In genomic region chr22:49422668-49423067, GRCh38 we compare ENCODE assay signal across 21 cellular contexts.
"Had no signal": no experiment of that assay in that cellular context is flagged by ENCODE, and none has a peak within 500 bp of the region (broad histone marks: within the 10 kb centered on the region; RNA-seq: fewer than 3 reads in every experiment).

No MANE protein-coding gene starts in this region.

- H3K27me3 Mint-ChIP-seq: activated CD4-positive, alpha-beta T cell treated with anti-CD3 and anti-CD28 coated beads, Interleukin-2, amount 10 ng/mL, durations not matched to agents 24 days and 14 days; activated CD8-positive, alpha-beta memory T cell treated with anti-CD3 and anti-CD28 coated beads, Interleukin-2, amount 10 ng/mL, durations not matched to agents 7 days and 5 days; activated naive CD8-positive, alpha-beta T cell treated with anti-CD3 and anti-CD28 coated beads, Interleukin-2, amount 10 ng/mL, durations not matched to agents 7 days and 5 days; activated T-helper 17 cell treated with anti-CD3 and anti-CD28 coated beads, Interleukin-2, amount 50 U/mL, for 72 hours had no signal

- H3K4me1 Mint-ChIP-seq: activated B cell treated with CpG ODN at 0.5 μM for 24 hours; activated CD4-positive, alpha-beta T cell treated with anti-CD3 and anti-CD28 coated beads, Interleukin-2, amount 10 ng/mL, durations not matched to agents 24 days and 14 days; activated CD8-positive, alpha-beta memory T cell treated with anti-CD3 and anti-CD28 coated beads, Interleukin-2, amount 10 ng/mL, durations not matched to agents 7 days and 5 days; activated naive CD8-positive, alpha-beta T cell treated with anti-CD3 and anti-CD28 coated beads, Interleukin-2, amount 10 ng/mL, durations not matched to agents 7 days and 5 days; activated T-helper 17 cell treated with anti-CD3 and anti-CD28 coated beads, Interleukin-2, amount 50 U/mL, for 72 hours had no signal

- H3K9me3 Mint-ChIP-seq: activated CD4-positive, alpha-beta T cell treated with anti-CD3 and anti-CD28 coated beads, Interleukin-2, amount 10 ng/mL, durations not matched to agents 24 days and 14 days; activated naive CD8-positive, alpha-beta T cell treated with anti-CD3 and anti-CD28 coated beads, Interleukin-2, amount 10 ng/mL, durations not matched to agents 7 days and 5 days; T-helper 1 cell treated with Interleukin-12 subunit alpha and Interleukin-12 subunit beta and Interleukin-4 antibody, amounts not matched to agents 30 μg/mL and 1 μg/mL, for 36 hours had no signal

- H3K4me3 Mint-ChIP-seq: activated B cell treated with CpG ODN at 0.5 μM for 24 hours; activated CD4-positive, alpha-beta T cell treated with anti-CD3 and anti-CD28 coated beads, Interleukin-2, amount 10 ng/mL, durations not matched to agents 24 days and 14 days; activated CD8-positive, alpha-beta memory T cell treated with anti-CD3 and anti-CD28 coated beads, Interleukin-2, amount 10 ng/mL, durations not matched to agents 7 days and 5 days; activated naive CD8-positive, alpha-beta T cell treated with anti-CD3 and anti-CD28 coated beads, Interleukin-2, amount 10 ng/mL, durations not matched to agents 7 days and 5 days; activated T-helper 17 cell treated with anti-CD3 and anti-CD28 coated beads, Interleukin-2, amount 50 U/mL, for 72 hours; T-helper 1 cell treated with Interleukin-12 subunit alpha and Interleukin-12 subunit beta and Interleukin-4 antibody, amounts not matched to agents 30 μg/mL and 1 μg/mL, for 36 hours had no signal

- ATAC-seq: activated CD8-positive, alpha-beta memory T cell treated with anti-CD3 and anti-CD28 coated beads, Interleukin-2, amount 10 ng/mL, durations not matched to agents 7 days and 5 days; activated T-helper 17 cell treated with anti-CD3 and anti-CD28 coated beads, Interleukin-2, amount 50 U/mL, for 72 hours had no signal

- H3K36me3 Mint-ChIP-seq: activated CD8-positive, alpha-beta memory T cell treated with anti-CD3 and anti-CD28 coated beads, Interleukin-2, amount 10 ng/mL, durations not matched to agents 7 days and 5 days; activated naive CD8-positive, alpha-beta T cell treated with anti-CD3 and anti-CD28 coated beads, Interleukin-2, amount 10 ng/mL, durations not matched to agents 7 days and 5 days had no signal

- H3K36me3 ChIP-seq: adrenal gland, breast epithelium, Peyer's patch had no signal

- H3K27ac ChIP-seq: adrenal gland, breast epithelium, Peyer's patch had no signal

- DNase-seq: activated B cell treated with CpG ODN at 0.5 μM for 24 hours; activated CD4-positive, alpha-beta T cell treated with anti-CD3 and anti-CD28 coated beads for 1 hour; activated CD4-positive, alpha-beta T cell treated with anti-CD3 and anti-CD28 coated beads, Interleukin-2, amount 10 ng/mL, durations not matched to agents 24 days and 14 days; activated CD4-positive, alpha-beta T cell treated with anti-CD3 and anti-CD28 coated beads, Interleukin-2, amount 50 U/mL, for 48 hours; activated CD8-positive, alpha-beta memory T cell treated with anti-CD3 and anti-CD28 coated beads, Interleukin-2, amount 10 ng/mL, durations not matched to agents 7 days and 5 days; activated naive CD4-positive, alpha-beta T cell treated with anti-CD3 and anti-CD28 coated beads, Interleukin-2, amount 50 U/mL, for 16 hours; activated naive CD8-positive, alpha-beta T cell treated with anti-CD3 and anti-CD28 coated beads, Interleukin-2, amount 10 ng/mL, durations not matched to agents 7 days and 5 days; activated T-cell treated with anti-CD3 and anti-CD28 coated beads for 4 hours; activated T-cell treated with anti-CD3 and anti-CD28 coated beads, Interleukin-2, amount 50 U/mL, for 48 hours; anterior cingulate cortex; caudate nucleus; NCI-H1048; NCI-H1930; NCI-H510A treated with DMSO at 0.1 percent for 48 hours; NCI-H69; Peyer's patch; SHP77 treated with DMSO at 0.1 percent for 48 hours had no signal

- H3K27me3 ChIP-seq: adrenal gland, Peyer's patch had no signal

- H3K4me1 ChIP-seq: adrenal gland, breast epithelium, Peyer's patch had no signal

- H3K4me3 ChIP-seq: adrenal gland, breast epithelium, Peyer's patch had no signal

- H3K9me3 ChIP-seq: adrenal gland, Peyer's patch had no signal

- H3K27ac Mint-ChIP-seq: activated B cell treated with CpG ODN at 0.5 μM for 24 hours; activated CD4-positive, alpha-beta T cell treated with anti-CD3 and anti-CD28 coated beads, Interleukin-2, amount 10 ng/mL, durations not matched to agents 24 days and 14 days; activated CD8-positive, alpha-beta memory T cell treated with anti-CD3 and anti-CD28 coated beads, Interleukin-2, amount 10 ng/mL, durations not matched to agents 7 days and 5 days; activated naive CD8-positive, alpha-beta T cell treated with anti-CD3 and anti-CD28 coated beads, Interleukin-2, amount 10 ng/mL, durations not matched to agents 7 days and 5 days; activated T-helper 17 cell treated with anti-CD3 and anti-CD28 coated beads, Interleukin-2, amount 50 U/mL, for 72 hours; T-helper 1 cell treated with Interleukin-12 subunit alpha and Interleukin-12 subunit beta and Interleukin-4 antibody, amounts not matched to agents 30 μg/mL and 1 μg/mL, for 36 hours had no signal
